8 cellular contexts compared by ENCODE assay signal in genomic region chr9:111598730-111599091, GRCh38. TPM values are rescaled to one million over a fixed set of nuclear protein-coding genes. Genes with fewer than 3 reads are reported as not detected.
A peak's percentile ranks its signal among the peaks of the same experiment; 100 is the strongest.
DNase-seq lines count a peak whose midpoint lies in the region; ATAC-seq, FAIRE-seq and TF ChIP-seq lines count a peak whose summit lies in the region.

No MANE protein-coding gene starts in this region.

- peaks cover 1% of the 10 kb centered on the region for H3K27me3 Mint-ChIP-seq in astrocyte (ENCODE audit: low read depth, unreplicated experiment)

- H3K4me3 ChIP-seq in MG63 (peak overlapping the region; percentile 61), astrocyte (ENCODE audit: insufficient read depth, low read depth, low read length) (peak overlapping the region; percentile 70), iPS-18a (ENCODE audit: low read length) (peak overlapping the region; percentile 89), skeletal muscle tissue (ENCODE audit: low read length in 3 of 3) (peak overlapping the region; percentile 74 to 89 (median 81))

- H3K27me3 ChIP-seq in MG63 (no peaks in the 10 kb centered on the region), astrocyte (ENCODE audit: insufficient read depth, low read length) (no peaks in the 10 kb centered on the region), iPS-18a (ENCODE audit: control insufficient read depth, insufficient read depth, low read length) (peaks cover 8% of the 10 kb centered on the region), skeletal muscle tissue (ENCODE audit: control insufficient read depth in 3 of 3, insufficient read depth in 3 of 3, low read length in 3 of 3) (peaks cover 0 to 3% (median 0%) of the 10 kb centered on the region in 3 donors)

- DNase-seq in NCI-H1417 (lab: John Stamatoyannopoulos, UW) (peak in 2 of 3 experiments; percentile 58 to 61), NCI-H1417 treated with DMSO at 0.1 percent for 48 hours (lab: John Stamatoyannopoulos, UW) (no peak), MG63 (peak; percentile 12), astrocyte (ENCODE audit: low read depth) (peak; percentile 19), NCI-H2081 (lab: John Stamatoyannopoulos, UW) (no peak)

- no peaks in the 10 kb centered on the region for H3K4me1 Mint-ChIP-seq in astrocyte (ENCODE audit: low read depth, unreplicated experiment)

- TF ChIP-seq CTCF in astrocyte (IDR thresholded peaks at IDR 0.05; ENCODE audit: insufficient read depth, low read depth, low read length), result no peak

- H2AFZ ChIP-seq in astrocyte (ENCODE audit: low read depth, low read length), result peak overlapping the region; percentile 61

- H3K9me3 ChIP-seq in MG63 (no peaks in the 10 kb centered on the region), astrocyte (ENCODE audit: insufficient read depth, low read depth, low read length) (no peaks in the 10 kb centered on the region), iPS-18a (ENCODE audit: control insufficient read depth, low read depth, low read length) (no peaks in the 10 kb centered on the region), skeletal muscle tissue (ENCODE audit: control insufficient read depth in 3 of 3, low read length in 3 of 3) (no peaks in the 10 kb centered on the region)

- H3K9me3 Mint-ChIP-seq in astrocyte (ENCODE audit: unreplicated experiment), result peaks cover 2% of the 10 kb centered on the region

- peak overlapping the region; percentile 65 for H3K27ac ChIP-seq in astrocyte (ENCODE audit: low read depth, low read length)
- no peak overlapping the region for H3K27ac ChIP-seq in iPS-18a (ENCODE audit: low read length)
- H3K27ac ChIP-seq in skeletal muscle tissue (ENCODE audit: low read depth, low read length), result peak overlapping the region; percentile 47

- H3K9ac ChIP-seq in astrocyte (ENCODE audit: low read length) (peak overlapping the region; percentile 79), iPS-18a (ENCODE audit: low read length) (peak overlapping the region; percentile 59), skeletal muscle tissue (ENCODE audit: low read depth in 1 of 3, low read length in 3 of 3) (peak overlapping the region; percentile 65 to 80 (median 72))

- no peak for FAIRE-seq in astrocyte (lab: Jason Lieb, UNC)

- peak overlapping the region; percentile 69 for H3K27ac Mint-ChIP-seq in astrocyte (ENCODE audit: unreplicated experiment)

- H3K36me3 Mint-ChIP-seq in astrocyte (ENCODE audit: low read depth, unreplicated experiment), result no peaks in the 10 kb centered on the region

- H3K4me2 ChIP-seq in astrocyte (ENCODE audit: low read length), result peak overlapping the region; percentile 91

- H3K4me1 ChIP-seq in astrocyte (ENCODE audit: insufficient read depth, low read length) (no peaks in the 10 kb centered on the region), iPS-18a (ENCODE audit: control insufficient read depth, low read depth, low read length) (peaks cover 3% of the 10 kb centered on the region), skeletal muscle tissue (ENCODE audit: control insufficient read depth in 3 of 3, insufficient read depth in 3 of 3, low read length in 3 of 3) (peaks cover 0 to 8% (median 4%) of the 10 kb centered on the region in 3 donors)

- H3K36me3 ChIP-seq in MG63 (peaks cover 29% of the 10 kb centered on the region), astrocyte (ENCODE audit: insufficient read depth, low read length) (peaks cover 11% of the 10 kb centered on the region), iPS-18a (ENCODE audit: control insufficient read depth, low read depth, low read length) (peaks cover 6% of the 10 kb centered on the region), skeletal muscle tissue (ENCODE audit: control insufficient read depth in 3 of 3, insufficient read depth in 3 of 3, low read length in 3 of 3) (peaks cover 3 to 17% (median 12%) of the 10 kb centered on the region in 3 donors)

- peaks cover 2% of the 10 kb centered on the region for H3K79me2 ChIP-seq in astrocyte (ENCODE audit: insufficient read depth, low read length)

- ATAC-seq in GM19324 (IDR thresholded peaks at IDR 0.05; ENCODE audit: low FRiP score, unreplicated experiment), result no peak

- H3K4me3 Mint-ChIP-seq in astrocyte (ENCODE audit: unreplicated experiment), result peak overlapping the region; percentile 97

- peaks cover 6% of the 10 kb centered on the region for H4K20me1 ChIP-seq in astrocyte (ENCODE audit: insufficient read depth, low read length)

RNA-seq across cellular contexts. Expression of gene PTGR1, which starts 0.7 kb away (rescaled TPM):
- total RNA-seq in MG63 (2014; rRNA removed; shearing (Covaris generic); ENCODE audit: low replicate concordance), result 50.7 and 66.2 TPM in 2 replicates
- total RNA-seq in astrocyte (36.9 and 43.5 TPM in 2 replicates), skeletal muscle tissue (53.2 TPM)

RNA-seq across cellular contexts. Expression of gene DNAJC25, which starts 32.4 kb away (rescaled TPM):
- total RNA-seq in MG63 (2014; rRNA removed; shearing (Covaris generic); ENCODE audit: low replicate concordance), result 5.7 and 9.1 TPM in 2 replicates
- total RNA-seq in astrocyte, result 11.6 and 12.2 TPM in 2 replicates
- 2.1 TPM for total RNA-seq in skeletal muscle tissue

Comparison
In these comparisons a context has a peak if more than half of its experiments do, and no peak if none do; other contexts are left out.
1. DNase-seq: peak in NCI-H1417 (2 of 3), MG63 (single experiment) and astrocyte (single experiment); none in NCI-H1417 treated with DMSO at 0.1 percent for 48 hours (single experiment) and NCI-H2081 (0 of 2).
2. Peak in every context shown above with its lines, with median percentiles within 50 percentile points of each other: H3K4me3 ChIP-seq and H3K9ac ChIP-seq.